Comparison of ENCODE assay signal across 19 cellular contexts in genomic region chr4:187865914-187866313, GRCh38.
"Had no signal": no experiment of that assay in that cellular context is flagged by ENCODE, and none has a peak within 500 bp of the region (broad histone marks: within the 10 kb centered on the region; RNA-seq: fewer than 3 reads in every experiment).

No MANE protein-coding gene starts in this region.

- H3K27me3 ChIP-seq: esophagus muscularis mucosa, hepatocyte, right atrium auricular region, sigmoid colon, testis, tibial nerve, upper lobe of right lung, vagina had no signal

- H3K36me3 ChIP-seq: esophagus muscularis mucosa, right atrium auricular region, sigmoid colon, tibial nerve, upper lobe of right lung, vagina had no signal

- DNase-seq: effector memory CD8-positive, alpha-beta T cell; head of caudate nucleus; mammary epithelial cell; natural killer cell; posterior cingulate gyrus; sigmoid colon; stimulated activated CD4-positive, alpha-beta T cell treated with anti-CD3 and anti-CD28 coated beads, Interleukin-2, amount 100 ng/mL, for 24 hours; stimulated activated CD4-positive, alpha-beta T cell treated with anti-CD3 and anti-CD28 coated beads, Interleukin-4, amount 100 ng/mL, for 4 hours; stimulated activated naive B cell treated with anti-CD40 and anti-IgM and Interleukin-4, amounts not matched to agents 10 μg/mL and 1 μg/mL and 100 μg/mL, for 72 hours; stimulated activated naive CD8-positive, alpha-beta T cell treated with anti-CD3 and anti-CD28 coated beads, Interleukin-15, amount 100 ng/mL, for 72 hours; testis; upper lobe of right lung had no signal

- H3K9me3 ChIP-seq: esophagus muscularis mucosa, right atrium auricular region, sigmoid colon, testis, tibial nerve, upper lobe of right lung, vagina had no signal

- H3K27ac ChIP-seq: epithelial cell of prostate, esophagus muscularis mucosa, hepatocyte, right atrium auricular region, sigmoid colon, skin epidermis, testis, tibial nerve, upper lobe of right lung, vagina had no signal

- H3K4me3 ChIP-seq: esophagus muscularis mucosa, hepatocyte, right atrium auricular region, sigmoid colon, skin epidermis, testis, tibial nerve, upper lobe of right lung, vagina had no signal

- H3K4me1 ChIP-seq: esophagus muscularis mucosa, right atrium auricular region, sigmoid colon, testis, tibial nerve, upper lobe of right lung, vagina had no signal

- ATAC-seq: effector memory CD8-positive, alpha-beta T cell; natural killer cell; stimulated activated naive B cell treated with anti-CD40 and anti-IgM and Interleukin-4, amounts not matched to agents 10 μg/mL and 1 μg/mL and 100 μg/mL, for 72 hours; stimulated activated naive CD8-positive, alpha-beta T cell treated with anti-CD3 and anti-CD28 coated beads, Interleukin-15, amount 100 ng/mL, for 72 hours; upper lobe of right lung had no signal
